1 cellular context compared by ENCODE assay signal in the genomic region with DNA sequence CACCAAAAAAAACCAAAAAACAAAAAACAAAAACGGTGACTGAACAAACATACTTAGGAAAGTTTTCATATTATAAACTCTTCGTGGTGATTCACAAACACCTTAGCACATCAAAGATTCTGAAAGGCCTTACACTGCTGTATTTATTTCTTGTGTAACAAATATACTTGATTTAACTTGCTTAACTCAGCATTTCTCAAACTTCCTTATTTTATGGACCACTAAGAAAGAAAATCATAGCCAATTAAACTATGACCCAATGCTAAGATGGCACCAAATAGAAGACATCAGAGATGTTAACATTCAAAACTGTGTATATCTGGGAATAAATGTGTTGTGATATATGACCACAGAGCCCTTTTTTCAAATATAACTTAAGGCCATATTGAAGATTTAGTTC.
TF ChIP-seq lines count a peak whose summit lies in the region.

No MANE protein-coding gene starts in this region.

TF ChIP-seq in HCT116, 20 proteins besides CTCF, POLR2A, EP300 and RAD21:
- no peak for TF ChIP-seq TCF7L2 (IDR thresholded peaks at IDR 0.05; ENCODE audit: borderline replicate concordance, extremely low read depth, insufficient read depth, insufficient read length)
- TF ChIP-seq YY1 (IDR thresholded peaks at IDR 0.05; ENCODE audit: extremely low read depth, insufficient replicate concordance, low read depth, low read length), result no peak
- no peak for TF ChIP-seq CBX3 (IDR thresholded peaks at IDR 0.05; ENCODE audit: low read depth)
- TF ChIP-seq MAX (IDR thresholded peaks at IDR 0.05), result no peak
- no peak for TF ChIP-seq SRF (IDR thresholded peaks at IDR 0.05; ENCODE audit: low read depth)
- no peak for TF ChIP-seq ZBTB33 (IDR thresholded peaks at IDR 0.05; ENCODE audit: extremely low read depth, insufficient replicate concordance, low read length)
- TF ChIP-seq ZFX (IDR thresholded peaks at IDR 0.05), result no peak
- TF ChIP-seq CEBPB (IDR thresholded peaks at IDR 0.05; ENCODE audit: low read depth), result no peak
- no peak for TF ChIP-seq EZH2 (IDR thresholded peaks at IDR 0.05)
- no peak for TF ChIP-seq JUND (IDR thresholded peaks at IDR 0.05)
- TF ChIP-seq FOSL1 (IDR thresholded peaks at IDR 0.05; ENCODE audit: low read depth), result no peak
- no peak for TF ChIP-seq POLR2AphosphoS5 (IDR thresholded peaks at IDR 0.05; ENCODE audit: low read depth, low read length)
- TF ChIP-seq EZH2phosphoT487 (IDR thresholded peaks at IDR 0.05; ENCODE audit: borderline replicate concordance), result no peak
- no peak for TF ChIP-seq ELF1 (IDR thresholded peaks at IDR 0.05; ENCODE audit: borderline replicate concordance, low read depth)
- TF ChIP-seq ZNF274 (IDR thresholded peaks at IDR 0.05; ENCODE audit: low read depth, low read length), result no peak
